In the genomic region with DNA sequence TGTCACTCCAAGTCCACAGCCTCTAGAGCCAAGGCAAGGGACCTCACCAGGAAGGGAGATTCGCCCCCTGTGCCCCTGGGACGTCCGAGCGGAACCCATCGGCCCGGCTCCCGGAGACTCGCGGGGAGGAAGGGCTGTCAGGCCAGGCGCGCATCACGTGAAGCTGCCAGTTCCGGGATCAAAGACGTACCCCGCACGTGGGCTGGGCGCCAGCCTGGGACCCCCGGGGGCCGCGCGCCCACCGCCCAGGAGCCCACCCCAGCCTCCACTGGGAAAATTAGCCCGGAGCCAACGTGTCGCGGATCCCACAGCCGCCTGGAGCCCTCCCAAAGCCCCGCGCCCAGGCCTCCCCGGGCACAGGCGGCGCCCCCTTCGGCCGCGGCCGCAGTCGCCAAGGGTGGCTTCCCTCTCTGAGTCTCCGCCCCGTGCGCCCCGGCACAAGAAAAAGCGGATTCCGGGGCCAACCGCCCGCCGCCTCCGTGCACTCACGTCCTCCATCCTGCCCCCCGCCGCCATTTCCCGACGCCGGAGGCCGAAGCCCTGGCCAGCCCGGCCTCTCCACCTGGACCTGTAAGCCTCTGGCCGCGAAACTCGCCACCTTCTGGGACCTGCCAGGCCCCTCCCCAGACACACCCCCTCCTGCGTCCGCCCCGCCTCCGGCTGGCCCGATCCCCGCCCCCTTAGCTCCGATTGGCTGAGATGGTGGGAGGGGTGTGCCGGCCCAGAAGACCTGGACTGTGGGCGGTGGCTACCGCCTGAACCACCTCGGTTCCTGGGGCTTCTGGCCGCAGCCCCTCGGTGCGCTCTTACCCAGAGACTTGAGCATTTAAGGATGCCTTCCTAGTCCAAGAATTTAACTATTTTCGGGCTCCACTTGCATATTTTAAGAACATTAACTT, we compare ENCODE assay signal across 8 cellular contexts. TPM values are rescaled to one million over a fixed set of nuclear protein-coding genes. Genes with fewer than 3 reads are reported as not detected.
DNase-seq lines count a peak whose midpoint lies in the region; ATAC-seq and FAIRE-seq lines count a peak whose summit lies in the region.

TMEM192 (minus strand) TSS at position 603 of the 899 bp plus-strand sequence; CDS start at position 516, 87 bp downstream.

- peak; percentile 79 for DNase-seq in GM19239 (ENCODE audit: insufficient read length, low spot score)
- peak; percentile 65 to 72 for DNase-seq in NCI-H524 (lab: John Stamatoyannopoulos, UW)
- peak; percentile 91 for DNase-seq in activated CD4-positive, alpha-beta T cell treated with anti-CD3 and anti-CD28 coated beads, Interleukin-2, amount 50 U/mL, for 1 hour
- DNase-seq in dedifferentiated amniotic fluid mesenchymal stem cell (ENCODE audit: extremely low spot score): peak; percentile 85
- peak; percentile 98 for DNase-seq in left lobe of liver (ENCODE audit: low spot score)
- DNase-seq in stimulated activated CD4-positive, alpha-beta T cell treated with anti-CD3 and anti-CD28 coated beads, Interleukin-2, amount 100 ng/mL, for 4 hours (ENCODE audit: low read depth): peak; percentile 85

- H3K27me3 ChIP-seq in BLaER1: no peaks in the 10 kb centered on the region

- peaks cover 22% of the 10 kb centered on the region for H3K4me1 ChIP-seq in BLaER1

- ATAC-seq in HG03457 (IDR thresholded peaks at IDR 0.05; ENCODE audit: unreplicated experiment): peak; percentile 97
- peak; percentile 96 for ATAC-seq in left lobe of liver

- peak; percentile 99 for FAIRE-seq in GM19239 (lab: Jason Lieb, UNC)

- H3K36me3 ChIP-seq in BLaER1: peaks cover 14% of the 10 kb centered on the region

- peak within 1 kb of the TSS; percentile 91 for H3K27ac ChIP-seq in BLaER1

- peak within 1 kb of the TSS; percentile 95 for H3K4me3 ChIP-seq in BLaER1

- H4K20me1 ChIP-seq in BLaER1: no peaks in the 10 kb centered on the region

- no peaks in the 10 kb centered on the region for H3K9me3 ChIP-seq in BLaER1

- H3K9ac ChIP-seq in BLaER1: peak within 1 kb of the TSS; percentile 92

- H3K4me2 ChIP-seq in BLaER1: peak within 1 kb of the TSS; percentile 68

RNA-seq across cellular contexts. Expression of gene TMEM192, which starts in this region (rescaled TPM):
- 26.5 TPM for total RNA-seq in left lobe of liver

Comparison
In these comparisons a context has a peak if more than half of its experiments do, and no peak if none do; other contexts are left out.
1. Peak in every context shown above with its lines: DNase-seq, ATAC-seq, H3K4me3 ChIP-seq and H3K27ac ChIP-seq.